1 cellular context compared by ENCODE assay signal in genomic region chr17:18187226-18187625, GRCh38.
TF ChIP-seq lines count a peak whose summit lies in the region.

No MANE protein-coding gene starts in this region.

TF ChIP-seq in WTC11, 78 proteins besides CTCF, POLR2A, EP300 and RAD21 (continued from another document):
- TF ChIP-seq ZNF532 (CRISPR knock-in tag; IDR thresholded peaks at IDR 0.05; ENCODE audit: borderline replicate concordance) (no peak), GABPB1 (CRISPR knock-in tag; IDR thresholded peaks at IDR 0.05) (no peak), IRF1 (CRISPR knock-in tag; IDR thresholded peaks at IDR 0.05) (no peak), ATF1 (CRISPR knock-in tag; IDR thresholded peaks at IDR 0.05) (no peak), CREB1 (CRISPR knock-in tag; IDR thresholded peaks at IDR 0.05) (no peak), NFE2L1 (CRISPR knock-in tag; IDR thresholded peaks at IDR 0.05) (no peak), USF1 (CRISPR knock-in tag; IDR thresholded peaks at IDR 0.05) (no peak), SOX15 (CRISPR knock-in tag; IDR thresholded peaks at IDR 0.05) (no peak), TCF7 (CRISPR knock-in tag; IDR thresholded peaks at IDR 0.05; ENCODE audit: low read depth) (no peak), TP53 (CRISPR knock-in tag; IDR thresholded peaks at IDR 0.05) (no peak), ATF6 (CRISPR knock-in tag; IDR thresholded peaks at IDR 0.05) (no peak), JAZF1 (CRISPR knock-in tag; IDR thresholded peaks at IDR 0.05) (no peak), OVOL2 (CRISPR knock-in tag; IDR thresholded peaks at IDR 0.05; ENCODE audit: borderline replicate concordance) (no peak), SMAD3 (CRISPR knock-in tag; IDR thresholded peaks at IDR 0.05; ENCODE audit: borderline replicate concordance) (no peak), ATF3 (CRISPR knock-in tag; conservative IDR thresholded peaks at IDR 0.05) (no peak)
